ENCODE assay signal across 8 cellular contexts in the genomic region with DNA sequence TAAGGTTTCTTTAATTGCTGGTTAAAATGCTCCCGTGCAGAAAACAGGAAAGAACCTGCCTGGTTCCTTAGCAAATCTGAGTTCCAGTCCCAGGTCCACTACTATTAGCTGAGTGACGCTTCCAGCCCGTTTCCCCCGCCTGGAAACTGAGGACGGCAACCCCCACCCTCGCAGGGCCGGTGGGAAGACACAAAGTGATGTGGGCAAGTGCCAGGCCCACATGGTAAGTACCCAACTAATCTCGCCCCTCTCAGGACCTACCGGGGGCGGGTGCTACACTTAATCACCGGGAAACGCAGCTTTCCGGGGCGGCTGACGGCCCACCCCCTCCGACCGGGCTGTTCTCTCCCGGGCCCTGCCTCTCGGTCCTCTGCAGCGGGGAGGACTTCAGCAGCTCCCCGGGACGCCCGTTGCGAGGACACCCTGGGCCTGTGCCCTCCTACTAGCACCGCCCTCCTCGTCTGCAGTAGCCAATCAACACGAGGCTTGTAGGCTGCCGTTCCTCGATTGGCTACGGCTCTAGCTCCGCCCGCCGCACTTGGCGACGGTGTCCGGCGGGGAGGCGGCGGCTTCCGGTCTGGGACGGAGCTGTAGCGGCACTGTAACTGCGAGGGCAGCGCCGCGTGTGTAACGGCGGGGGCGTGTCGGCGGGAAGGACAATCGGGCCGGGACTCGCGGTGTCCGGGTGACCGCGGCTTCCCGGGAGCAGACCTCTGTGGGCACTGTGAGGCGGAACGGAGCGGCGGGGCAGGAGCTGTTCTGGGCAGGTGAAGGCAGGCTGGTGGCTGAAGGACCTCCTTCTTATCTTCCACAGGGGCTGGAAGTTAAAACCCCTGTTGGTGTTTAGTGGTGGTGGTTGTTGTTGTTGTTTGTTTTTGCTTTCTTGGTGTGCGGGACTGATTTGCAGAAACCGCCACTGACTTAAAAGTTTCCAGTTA. TPM values are rescaled to one million over a fixed set of nuclear protein-coding genes. Genes with fewer than 3 reads are reported as not detected.
DNase-seq lines count a peak whose midpoint lies in the region; ATAC-seq and TF ChIP-seq lines count a peak whose summit lies in the region.

Gene ZBTB9 (plus strand): TSS at position 568 of the 938 bp plus-strand sequence. CDS start 525 bp downstream, outside the sequence.

- H3K4me1 ChIP-seq in ovary (ENCODE audit: insufficient read depth) (peaks cover 6% of the 10 kb centered on the region), thyroid gland (peaks cover 0 to 15% of the 10 kb centered on the region in 2 donors)

- H3K27me3 ChIP-seq in ovary (no peaks in the 10 kb centered on the region), thyroid gland (no peaks in the 10 kb centered on the region)

- H3K9me3 ChIP-seq in ovary (no peaks in the 10 kb centered on the region), thyroid gland (no peaks in the 10 kb centered on the region)

- TF ChIP-seq EP300 in ovary (IDR thresholded peaks at IDR 0.05), result no peak

- intact Hi-C loops in Right ventricle myocardium inferior (cut with DNase I) (loop anchor here (1.0 to 2.0 kb wide), 2 partner anchors 44 to 117 kb away; no protein-coding TSS in a partner anchor), ovary (cut with DNase I) (loop anchor here in 1 of 4 donors (10.0 kb wide), 1 partner anchor 111 kb away; no protein-coding TSS in a partner anchor), thyroid gland (cut with DNase I) (no loop called here)

- H3K36me3 Mint-ChIP-seq in activated naive CD8-positive, alpha-beta T cell treated with anti-CD3 and anti-CD28 coated beads for 36 hours, result peaks cover 29% of the 10 kb centered on the region

- no peaks in the 10 kb centered on the region for H3K27me3 Mint-ChIP-seq in activated naive CD8-positive, alpha-beta T cell treated with anti-CD3 and anti-CD28 coated beads for 36 hours

- peak; percentile 99 for ATAC-seq in HG02678 (IDR thresholded peaks at IDR 0.05; ENCODE audit: unreplicated experiment)
- peak; percentile 99 for ATAC-seq in Right ventricle myocardium inferior

- peaks cover 23% of the 10 kb centered on the region for H3K4me1 Mint-ChIP-seq in activated naive CD8-positive, alpha-beta T cell treated with anti-CD3 and anti-CD28 coated beads for 36 hours

- H3K4me3 ChIP-seq in GM12864 (ENCODE audit: low read depth, low read length) (peak within 1 kb of the TSS; percentile 86), ovary (peak within 1 kb of the TSS; percentile 78), thyroid gland (replicated peaks in 1 of 3) (peak within 1 kb of the TSS; percentile 21 to 74 (median 70))

- H3K4me3 Mint-ChIP-seq in activated naive CD8-positive, alpha-beta T cell treated with anti-CD3 and anti-CD28 coated beads for 36 hours, result peak within 1 kb of the TSS; percentile 96

- peak within 1 kb of the TSS; percentile 92 for H3K27ac Mint-ChIP-seq in activated naive CD8-positive, alpha-beta T cell treated with anti-CD3 and anti-CD28 coated beads for 36 hours

- no peaks in the 10 kb centered on the region for H3K9me3 Mint-ChIP-seq in activated naive CD8-positive, alpha-beta T cell treated with anti-CD3 and anti-CD28 coated beads for 36 hours

- peak; percentile 76 for TF ChIP-seq POLR2A in ovary (IDR thresholded peaks at IDR 0.05)
- peak in 1 of 2 donors; percentile 90 for TF ChIP-seq POLR2A in thyroid gland (IDR thresholded peaks at IDR 0.05)

- DNase-seq in GM12864 (ENCODE audit: low read depth) (peak; percentile 86), NCI-H1105 treated with DMSO at 0.1 percent for 48 hours (lab: John Stamatoyannopoulos, UW) (peak; percentile 96), SKM-1 treated with dmso at 0.1 percent for 144 hours (lab: John Stamatoyannopoulos, UW; ENCODE audit: unreplicated experiment) (peak; percentile 95), Right ventricle myocardium inferior (ENCODE audit: missing footprints) (peak; percentile 98), ovary (peak; percentile 95 to 97 (median 96)), thyroid gland (peak; percentile 97)
- DNase-seq in activated naive CD8-positive, alpha-beta T cell treated with anti-CD3 and anti-CD28 coated beads for 36 hours, result peak; percentile 96

- H3K36me3 ChIP-seq in ovary (no peaks in the 10 kb centered on the region), thyroid gland (peaks cover 0 to 8% of the 10 kb centered on the region in 2 donors)

- TF ChIP-seq CTCF in GM12864 (IDR thresholded peaks at IDR 0.05; ENCODE audit: low read depth, low read length, missing control alignments) (no peak), ovary (IDR thresholded peaks at IDR 0.05) (no peak), thyroid gland (IDR thresholded peaks at IDR 0.05) (no peak)

- H3K27ac ChIP-seq in ovary (peak within 1 kb of the TSS in 1 of 2 donors; percentile 65), thyroid gland (peak within 1 kb of the TSS; percentile 37 to 58 (median 57))

- WGBS in ovary, 3 donors, result 0% methylated on average over 65 of the region's 65 CpGs
- WGBS in thyroid gland, 2 donors, result 0 to 1% methylated on average over 12 to 57 of the region's 65 CpGs

RNA-seq across cellular contexts. Expression of gene ZBTB9, which starts in this region (rescaled TPM):
- total RNA-seq in activated naive CD8-positive, alpha-beta T cell treated with anti-CD3 and anti-CD28 coated beads for 36 hours, result 10 to 100 TPM; 11.3 to 11.7 TPM
- 4.1 TPM for total RNA-seq in Right ventricle myocardium inferior
- 10 to 100 TPM in 3 of 7 donors, 1 to 10 TPM in 4; 2.4 to 13.5 (median 8.8) TPM for total RNA-seq in ovary
- 10 to 100 TPM in 1 of 2 donors, 1 to 10 TPM in 1; 5.5 to 10.8 TPM for polyA plus RNA-seq in ovary
- 1 to 10 TPM; 4.1 to 5.9 (median 4.6) TPM for total RNA-seq in thyroid gland
